9 cellular contexts compared by ENCODE assay signal in genomic region chr17:2982854-2983636, GRCh38.
A peak's percentile ranks its signal among the peaks of the same experiment; 100 is the strongest.
DNase-seq lines count a peak whose midpoint lies in the region; ATAC-seq and TF ChIP-seq lines count a peak whose summit lies in the region.
"Had no signal": no experiment of that assay in that cellular context is flagged by ENCODE, and none has a peak within 500 bp of the region (broad histone marks: within the 10 kb centered on the region; RNA-seq: fewer than 3 reads in every experiment).

No MANE protein-coding gene starts in this region.

- peak; percentile 97 to 99 for ATAC-seq in right cardiac atrium

- H3K4me1 Mint-ChIP-seq in H9 = no peaks in the 10 kb centered on the region

- no peaks in the 10 kb centered on the region for H3K79me2 ChIP-seq in H9 (ENCODE audit: insufficient read depth, low read length)
- H3K79me2 ChIP-seq in PC-9 (ENCODE audit: low read depth) = no peaks in the 10 kb centered on the region

- no peak overlapping the region for H3K56ac ChIP-seq in H9 (ENCODE audit: insufficient read length, low read depth, low read length)

- POLR2A ChIA-PET in PC-9 (lab: Charles Lee; ENCODE audit: unreplicated experiment) = no interaction called here

- no peak overlapping the region for H2BK120ac ChIP-seq in H9 (ENCODE audit: low read depth, low read length, poor library complexity, severe bottlenecking)

- H2BK12ac ChIP-seq in H9 (ENCODE audit: insufficient read length, low read depth, low read length) = no peak overlapping the region

- H3K27ac ChIP-seq in H9 (ENCODE audit: insufficient read length, low read depth, low read length) (no peak overlapping the region), right cardiac atrium (ENCODE audit: low read length) (no peak overlapping the region), PC-9 (no peak overlapping the region)

- H3T11ph ChIP-seq in H9 (ENCODE audit: low read length) = no peak overlapping the region

- 0 out of 2 replicates have a peak, but pooled peaks cover 3% of the 10 kb centered on the region for H3F3A ChIP-seq in PC-9 (ENCODE audit: insufficient read depth, low read depth)

- H3K9me3 Mint-ChIP-seq in H9 = no peaks in the 10 kb centered on the region

- peaks cover 8 to 63% (median 40%) of the 10 kb centered on the region in 3 experiments; a peak in 6 of 7 replicates for H3K36me3 Mint-ChIP-seq in H9 (ENCODE audit: insufficient read depth in 1 of 3, low read depth in 3 of 3)

- no peak overlapping the region for H3K18ac ChIP-seq in H9 (ENCODE audit: insufficient read length, low read depth, low read length)

- no peak overlapping the region for H3K4me2 ChIP-seq in H9 (ENCODE audit: insufficient read depth, insufficient read length, low read length)
- H3K4me2 ChIP-seq in skeletal muscle satellite cell (ENCODE audit: low read length) = peak overlapping the region; percentile 51
- no peak overlapping the region for H3K4me2 ChIP-seq in PC-9

- no peak overlapping the region for H3K4me3 Mint-ChIP-seq in H9
- H3K4me3 Mint-ChIP-seq: activated naive CD8-positive, alpha-beta T cell had no signal

- no peak overlapping the region for H2AFZ ChIP-seq in H9 (ENCODE audit: low read length)
- no peak overlapping the region for H2AFZ ChIP-seq in PC-9

- no peak overlapping the region for H2BK5ac ChIP-seq in H9 (ENCODE audit: insufficient read length, low read length)

- WGBS in H9 (ENCODE audit: extremely low coverage, insufficient read length, low lambda C conversion rate) = no CpG with 5 or more reads among the region's 27 CpGs
- 54% methylated on average over 27 of the region's 27 CpGs for WGBS in right cardiac atrium

- no peak overlapping the region for H2BK20ac ChIP-seq in H9 (ENCODE audit: low read depth, low read length, poor library complexity, severe bottlenecking)

- H4K20me1 ChIP-seq in H9 (ENCODE audit: control insufficient read depth, insufficient read depth, insufficient read length) (no peaks in the 10 kb centered on the region), PC-9 (ENCODE audit: insufficient read depth) (no peaks in the 10 kb centered on the region)

- no peak overlapping the region for H4K91ac ChIP-seq in H9 (ENCODE audit: insufficient read length, low read depth, low read length)

- TF ChIP-seq CTCF in H9 (conservative IDR thresholded peaks at IDR 0.05) (no peak), WI38 (IDR thresholded peaks at IDR 0.05; ENCODE audit: low read depth, low read length) (peak; percentile 56), PC-9 (conservative IDR thresholded peaks at IDR 0.05) (no peak)

- H3K27me3 Mint-ChIP-seq in H9 (ENCODE audit: low read depth) = no peaks in the 10 kb centered on the region
- H3K27me3 Mint-ChIP-seq: activated naive CD8-positive, alpha-beta T cell had no signal

- intact Hi-C loops in right cardiac atrium (cut with DNase I) = no loop called here
- intact Hi-C loops in PC-9 (cut with micrococcal nuclease; ENCODE audit: unreplicated experiment) = no loop called here

- H3K9me3 ChIP-seq in H9 (ENCODE audit: control insufficient read depth, low read depth, low read length) = no peaks in the 10 kb centered on the region
- no peaks in the 10 kb centered on the region for H3K9me3 ChIP-seq in right cardiac atrium (ENCODE audit: control insufficient read depth, low read length)
- no peaks in the 10 kb centered on the region for H3K9me3 ChIP-seq in skeletal muscle satellite cell (replicated peaks; ENCODE audit: low read length)
- no peaks in the 10 kb centered on the region for H3K9me3 ChIP-seq in PC-9 (ENCODE audit: insufficient read depth, low read depth)

- no peak overlapping the region for H4K8ac ChIP-seq in H9 (replicated peaks; ENCODE audit: insufficient read length, low read depth, low read length)

- no peaks in the 10 kb centered on the region for H3K36me3 ChIP-seq in skeletal muscle satellite cell (ENCODE audit: insufficient read depth, low read length)
- H3K36me3 ChIP-seq in PC-9 (ENCODE audit: low read depth) = peaks cover 18% of the 10 kb centered on the region

- no peak overlapping the region for H3K23ac ChIP-seq in H9 (ENCODE audit: insufficient read length, low read depth, low read length)

- BruUV-seq in PC-9 (replicated peaks; lab: Mats Ljungman, UMichigan) = no TSS peak

- no peaks in the 10 kb centered on the region for H3K23me2 ChIP-seq in H9 (ENCODE audit: insufficient read length, low read depth, low read length, poor library complexity, severe bottlenecking)

- H3K14ac ChIP-seq in H9 (ENCODE audit: insufficient read depth, low read length) = no peak overlapping the region

- H3K4me3 ChIP-seq in WI38 (ENCODE audit: low read depth, low read length) = no peak overlapping the region
- no peak overlapping the region for H3K4me3 ChIP-seq in right cardiac atrium (ENCODE audit: low read length)
- peak overlapping the region; percentile 21 for H3K4me3 ChIP-seq in skeletal muscle satellite cell (ENCODE audit: low read length)
- H3K4me3 ChIP-seq in PC-9 = no peak overlapping the region

- H3K4ac ChIP-seq in H9 (ENCODE audit: low read depth, low read length) = no peak overlapping the region

- H3K4me1 ChIP-seq in H9 (ENCODE audit: insufficient read depth, low read length) (no peaks in the 10 kb centered on the region), right cardiac atrium (ENCODE audit: control insufficient read depth, insufficient read depth, low read length) (peaks cover 4% of the 10 kb centered on the region), skeletal muscle satellite cell (ENCODE audit: control insufficient read depth, insufficient read depth, low read length) (peaks cover 17% of the 10 kb centered on the region), PC-9 (replicated peaks; ENCODE audit: insufficient read depth) (no peaks in the 10 kb centered on the region)

- H2AK5ac ChIP-seq in H9 (ENCODE audit: insufficient read length, low read length) = no peak overlapping the region

- no peaks in the 10 kb centered on the region for H3K79me1 ChIP-seq in H9 (ENCODE audit: insufficient read depth, low read depth, low read length, poor library complexity, severe bottlenecking)

- H3K27ac Mint-ChIP-seq in H9 = no peak overlapping the region
- H3K27ac Mint-ChIP-seq: activated naive CD8-positive, alpha-beta T cell had no signal

- H2BK15ac ChIP-seq in H9 (ENCODE audit: low read depth, low read length) = no peak overlapping the region

- DNase-seq in H9 (peak; percentile 20), right cardiac atrium (peak; percentile 86 to 92 (median 92)), LoVo (ENCODE audit: low spot score) (no peak), PC-9 (no peak), erythroblast (lab: John Stamatoyannopoulos, UW) (no peak)
- no peak for DNase-seq in NK-92 treated with Interleukin-12 subunit alpha and Interleukin-12 subunit beta, amount 100 ng/mL, for 24 hours (lab: John Stamatoyannopoulos, UW)

- H3K9ac ChIP-seq in H9 (ENCODE audit: extremely low read depth, insufficient read length, low read length) (no peak overlapping the region), skeletal muscle satellite cell (ENCODE audit: low read depth, low read length) (peak overlapping the region; percentile 58)

- H3K27me3 ChIP-seq in H9 (ENCODE audit: insufficient read depth, low read length) (no peaks in the 10 kb centered on the region), right cardiac atrium (ENCODE audit: control insufficient read depth, insufficient read depth) (no peaks in the 10 kb centered on the region), skeletal muscle satellite cell (ENCODE audit: control insufficient read depth, insufficient read depth, low read length) (no peaks in the 10 kb centered on the region), PC-9 (ENCODE audit: insufficient read depth, low read depth) (no peaks in the 10 kb centered on the region)

- H3K9me2 ChIP-seq in PC-9 (ENCODE audit: insufficient read depth) = no peaks in the 10 kb centered on the region

- CTCF ChIA-PET in PC-9 (lab: Charles Lee) = no interaction called here

- no peak for TF ChIP-seq POLR2A in erythroblast (IDR thresholded peaks at IDR 0.05; ENCODE audit: low read length)

- no peak overlapping the region for H4K5ac ChIP-seq in H9 (ENCODE audit: insufficient read length, low read depth, low read length)

Comparison
In these comparisons a context has a peak if more than half of its experiments do, and no peak if none do; other contexts are left out.
1. DNase-seq: peak in H9 (single experiment) and right cardiac atrium (3 of 3); none in LoVo (single experiment), NK-92 treated with Interleukin-12 subunit alpha and Interleukin-12 subunit beta, amount 100 ng/mL, for 24 hours (single experiment), PC-9 (0 of 2) and erythroblast (0 of 2).